ENCODE assay signal across 15 cellular contexts in the genomic region with DNA sequence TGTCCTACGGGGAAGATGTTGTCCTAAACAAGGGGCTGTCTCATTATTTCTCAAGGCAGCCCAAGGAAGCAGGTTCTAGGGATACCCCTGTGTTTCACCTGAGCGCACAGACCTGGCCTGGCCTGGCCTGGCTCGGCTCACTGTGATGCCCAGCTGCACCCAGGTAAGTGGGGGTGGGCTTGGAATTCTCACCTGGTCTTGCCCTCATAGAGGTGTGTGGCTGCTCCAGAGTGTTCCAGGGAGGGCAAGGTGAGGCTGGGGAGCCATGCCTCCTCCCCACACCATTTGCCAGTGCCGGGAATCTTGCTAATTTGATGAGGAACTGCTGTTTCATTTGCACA.
A peak's percentile ranks its signal among the peaks of the same experiment; 100 is the strongest.
DNase-seq lines count a peak whose midpoint lies in the region; ATAC-seq and TF ChIP-seq lines count a peak whose summit lies in the region.
"Had no signal": no experiment of that assay in that cellular context is flagged by ENCODE, and none has a peak within 500 bp of the region (broad histone marks: within the 10 kb centered on the region; RNA-seq: fewer than 3 reads in every experiment).

No MANE protein-coding gene starts in this region.

- H3K27me3 ChIP-seq in right atrium auricular region (no peaks in the 10 kb centered on the region), left ventricle myocardium inferior (ENCODE audit: low read depth) (peaks cover 49% of the 10 kb centered on the region)

- H3K4me1 ChIP-seq in right atrium auricular region (no peaks in the 10 kb centered on the region), left ventricle myocardium inferior (no peaks in the 10 kb centered on the region)
- H3K4me1 ChIP-seq: HAP-1 had no signal

- no peak for ATAC-seq in HG03108 (IDR thresholded peaks at IDR 0.05; ENCODE audit: unreplicated experiment)
- ATAC-seq: HepG2 had no signal

- DNase-seq in right atrium auricular region (ENCODE audit: low spot score) = peak; percentile 34
- no peak for DNase-seq in left ventricle myocardium inferior
- peak; percentile 40 for DNase-seq in islet precursor cell
- DNase-seq in COR-L47 (lab: John Stamatoyannopoulos, UW) = no peak
- no peak for DNase-seq in DMS153 (lab: John Stamatoyannopoulos, UW)
- DNase-seq: ACHN; CD4-positive, alpha-beta memory T cell; DMS53; GF-D8; GOT3 had no signal

- H3K27ac ChIP-seq in right atrium auricular region (no peak overlapping the region), left ventricle myocardium inferior (replicated peaks) (no peak overlapping the region), VCaP (peak overlapping the region; percentile 25; the same call in 1 of the 2 replicates)
- H3K27ac ChIP-seq: C4-2B had no signal

- H3K9me3 ChIP-seq in right atrium auricular region (peaks cover 0 to 6% of the 10 kb centered on the region in 2 donors), left ventricle myocardium inferior (replicated peaks) (peaks cover 12% of the 10 kb centered on the region)

- intact Hi-C loops in left ventricle myocardium inferior (cut with micrococcal nuclease) = no loop called here

- TF ChIP-seq CTCF in right atrium auricular region (IDR thresholded peaks at IDR 0.05) (no peak), left ventricle myocardium inferior (IDR thresholded peaks at IDR 0.05; ENCODE audit: borderline replicate concordance) (no peak), VCaP (conservative IDR thresholded peaks at IDR 0.05) (no peak)

- no peak overlapping the region for H3K4me3 ChIP-seq in right atrium auricular region
- no peak overlapping the region for H3K4me3 ChIP-seq in left ventricle myocardium inferior
- H3K4me3 ChIP-seq: HAP-1 had no signal

- H3K36me3 ChIP-seq in right atrium auricular region (no peaks in the 10 kb centered on the region), left ventricle myocardium inferior (no peaks in the 10 kb centered on the region)
- H3K36me3 ChIP-seq: HAP-1 had no signal

Comparison
In these comparisons a context has a peak if more than half of its experiments do, and no peak if none do; other contexts are left out.
1. DNase-seq: peak in right atrium auricular region (single experiment) and islet precursor cell (single experiment); none in left ventricle myocardium inferior (single experiment), COR-L47 (single experiment) and DMS153 (single experiment).